In genomic region chr6:43074847-43075741, GRCh38 we compare ENCODE assay signal across 7 cellular contexts. TPM values are rescaled to one million over a fixed set of nuclear protein-coding genes. Genes with fewer than 3 reads are reported as not detected.
DNase-seq lines count a peak whose midpoint lies in the region; ATAC-seq and TF ChIP-seq lines count a peak whose summit lies in the region.
"Had no signal": no experiment of that assay in that cellular context is flagged by ENCODE, and none has a peak within 500 bp of the region (broad histone marks: within the 10 kb centered on the region; RNA-seq: fewer than 3 reads in every experiment).

No MANE protein-coding gene starts in this region.

- H3K27ac ChIP-seq in cardiac muscle cell (peak overlapping the region; percentile 42), right atrium auricular region (no peak overlapping the region), iPS DF 6.9 (ENCODE audit: low read length) (no peak overlapping the region), upper lobe of left lung (peak overlapping the region; percentile 48 to 86 (median 72))

- peaks cover 6% of the 10 kb centered on the region for H3K36me3 ChIP-seq in cardiac muscle cell
- H3K36me3 ChIP-seq in right atrium auricular region = peaks cover 36% of the 10 kb centered on the region
- no peaks in the 10 kb centered on the region; the same call in 1 of the 2 replicates for H3K36me3 ChIP-seq in iPS DF 6.9 (ENCODE audit: control insufficient read depth, insufficient read depth, low read length)
- H3K36me3 ChIP-seq in upper lobe of left lung = peaks cover 0 to 32% (median 4%) of the 10 kb centered on the region in 4 donors

- H3K4me1 ChIP-seq in cardiac muscle cell (ENCODE audit: low read depth) (peaks cover 6% of the 10 kb centered on the region), right atrium auricular region (peaks cover 0 to 21% of the 10 kb centered on the region in 2 donors), iPS DF 6.9 (ENCODE audit: control insufficient read depth, insufficient read depth, low read length) (peaks cover 8% of the 10 kb centered on the region), upper lobe of left lung (peaks cover 11 to 25% (median 21%) of the 10 kb centered on the region in 4 donors)

- peak; percentile 37 to 48 for ATAC-seq in upper lobe of left lung (ENCODE audit: low FRiP score in 2 of 2)
- ATAC-seq in activated CD4-positive, CD25-positive, alpha-beta regulatory T cell treated with anti-CD3 and anti-CD28 coated beads, Interleukin-2, amount 50 U/mL, for 24 hours = no peak

- no peak for TF ChIP-seq EP300 in upper lobe of left lung (IDR thresholded peaks at IDR 0.05)

- DNase-seq in cardiac muscle cell (ENCODE audit: low read depth in 1 of 2, low spot score in 1 of 2) (peak in 1 of 2 donors; percentile 96), right atrium auricular region (ENCODE audit: low spot score) (no peak), iPS DF 6.9 (ENCODE audit: low read depth, low spot score) (no peak), upper lobe of left lung (no peak), H4 (ENCODE audit: low spot score) (no peak)
- DNase-seq: sigmoid colon had no signal

- no CpG with 5 or more reads among the region's 6 CpGs for WGBS in iPS DF 6.9 (ENCODE audit: insufficient coverage, insufficient read length)
- WGBS in upper lobe of left lung, 2 donors = 55 to 69% methylated on average over 4 to 6 of the region's 6 CpGs

- no peaks in the 10 kb centered on the region for H3K27me3 ChIP-seq in cardiac muscle cell
- no peaks in the 10 kb centered on the region for H3K27me3 ChIP-seq in right atrium auricular region
- no peaks in the 10 kb centered on the region for H3K27me3 ChIP-seq in iPS DF 6.9 (ENCODE audit: control insufficient read depth, insufficient read depth, low read length)
- peaks cover 0 to 10% (median 1%) of the 10 kb centered on the region in 4 donors for H3K27me3 ChIP-seq in upper lobe of left lung

- H3K4me3 ChIP-seq in cardiac muscle cell (no peak overlapping the region), right atrium auricular region (no peak overlapping the region), iPS DF 6.9 (ENCODE audit: low read length) (peak overlapping the region; percentile 51; the same call in 1 of the 2 replicates), upper lobe of left lung (peak overlapping the region in 1 of 4 donors; percentile 83)

- no peak for TF ChIP-seq CTCF in cardiac muscle cell (IDR thresholded peaks at IDR 0.05; ENCODE audit: low read depth, low read length)
- no peak for TF ChIP-seq CTCF in right atrium auricular region (IDR thresholded peaks at IDR 0.05)
- no peak for TF ChIP-seq CTCF in upper lobe of left lung (IDR thresholded peaks at IDR 0.05)

- TF ChIP-seq POLR2A in upper lobe of left lung (IDR thresholded peaks at IDR 0.05) = peak in 1 of 4 donors; percentile 6

- H3K9me3 ChIP-seq in cardiac muscle cell (ENCODE audit: low read depth) (no peaks in the 10 kb centered on the region), right atrium auricular region (no peaks in the 10 kb centered on the region), iPS DF 6.9 (ENCODE audit: control insufficient read depth, insufficient read depth, low read length) (no peaks in the 10 kb centered on the region), upper lobe of left lung (no peaks in the 10 kb centered on the region)
- H3K9me3 ChIP-seq: sigmoid colon had no signal

RNA-seq across cellular contexts. Expression of gene PTK7, which starts 1.0 kb away (rescaled TPM):
- total RNA-seq in cardiac muscle cell (103 and 115 TPM in 2 replicates), right atrium auricular region (10 to 100 TPM in 1 of 2 donors, 1 to 10 TPM in 1; 4.5 to 12.7 TPM), upper lobe of left lung (100 to 1,000 TPM in 2 of 6 donors, 10 to 100 TPM in 4; 68.6 to 180 (median 89.4) TPM)
- polyA plus RNA-seq in cardiac muscle cell = 75.8 and 88.0 TPM in 2 replicates
- total RNA-seq in H4 (2014; rRNA removed; shearing (Covaris generic)) = 46.0 and 57.7 TPM in 2 replicates

RNA-seq across cellular contexts. Expression of gene KLC4, which starts 15.7 kb away (rescaled TPM):
- 44.3 and 57.2 TPM in 2 replicates for total RNA-seq in cardiac muscle cell
- polyA plus RNA-seq in cardiac muscle cell = 38.4 and 60.5 TPM in 2 replicates
- total RNA-seq in right atrium auricular region = 10 to 100 TPM; 22.5 to 46.5 TPM
- 100 to 1,000 TPM in 1 of 6 donors, 10 to 100 TPM in 5; 31.2 to 155 (median 37.7) TPM for total RNA-seq in upper lobe of left lung
- 11.6 and 21.7 TPM in 2 replicates for total RNA-seq in H4 (2014; rRNA removed; shearing (Covaris generic))

RNA-seq across cellular contexts. Expression of gene MRPL2, which starts 15.9 kb away (rescaled TPM):
- total RNA-seq in cardiac muscle cell = 49.1 and 76.8 TPM in 2 replicates
- polyA plus RNA-seq in cardiac muscle cell = 148 and 188 TPM in 2 replicates
- total RNA-seq in right atrium auricular region = 10 to 100 TPM; 37.0 to 41.0 TPM
- 10 to 100 TPM; 17.2 to 58.2 (median 30.7) TPM for total RNA-seq in upper lobe of left lung
- total RNA-seq in H4 (2014; rRNA removed; shearing (Covaris generic)) = 53.7 and 63.2 TPM in 2 replicates

RNA-seq across cellular contexts. Expression of gene CUL7, which starts 21.4 kb away (rescaled TPM):
- 43.5 and 65.8 TPM in 2 replicates for total RNA-seq in cardiac muscle cell
- 33.1 and 44.9 TPM in 2 replicates for polyA plus RNA-seq in cardiac muscle cell
- 1 to 10 TPM; 6.5 to 9.0 TPM for total RNA-seq in right atrium auricular region
- 10 to 100 TPM; 16.0 to 35.6 (median 20.4) TPM for total RNA-seq in upper lobe of left lung
- 12.8 and 13.2 TPM in 2 replicates for total RNA-seq in H4 (2014; rRNA removed; shearing (Covaris generic))

RNA-seq across cellular contexts. Expression of gene RRP36, which starts 53.7 kb away (rescaled TPM):
- total RNA-seq in cardiac muscle cell (67.3 and 108 TPM in 2 replicates), right atrium auricular region (10 to 100 TPM; 29.0 to 40.6 TPM), upper lobe of left lung (10 to 100 TPM; 32.0 to 77.2 (median 45.9) TPM)
- polyA plus RNA-seq in cardiac muscle cell = 63.8 and 77.1 TPM in 2 replicates
- total RNA-seq in H4 (2014; rRNA removed; shearing (Covaris generic)) = 204 and 205 TPM in 2 replicates

Comparison
In these comparisons a context has a peak if more than half of its experiments do, and no peak if none do; other contexts are left out.
1. H3K27ac ChIP-seq: peak in cardiac muscle cell (single experiment) and upper lobe of left lung (4 of 4); none in right atrium auricular region (0 of 2) and iPS DF 6.9 (single experiment).
2. ATAC-seq: peak in upper lobe of left lung (2 of 2); none in activated CD4-positive, CD25-positive, alpha-beta regulatory T cell treated with anti-CD3 and anti-CD28 coated beads, Interleukin-2, amount 50 U/mL, for 24 hours (0 of 2).